Comparison of ENCODE assay signal across 8 cellular contexts in genomic region chr1:181089777-181090505, GRCh38. TPM values are rescaled to one million over a fixed set of nuclear protein-coding genes. Genes with fewer than 3 reads are reported as not detected.
DNase-seq lines count a peak whose midpoint lies in the region; FAIRE-seq and TF ChIP-seq lines count a peak whose summit lies in the region.

No MANE protein-coding gene starts in this region.

- H3K27ac ChIP-seq in VCaP (peak overlapping the region; percentile 52), layer of hippocampus (ENCODE audit: low read depth, low read length) (peak overlapping the region; percentile 82)

- no peaks in the 10 kb centered on the region; the same call in none of the 2 replicates for H3K36me3 ChIP-seq in HAP-1 (replicated peaks)
- H3K36me3 ChIP-seq in bronchial epithelial cell (ENCODE audit: control insufficient read depth, insufficient read depth, low read length): peaks cover 5% of the 10 kb centered on the region

- H3K9me3 ChIP-seq in HAP-1: no peaks in the 10 kb centered on the region

- FAIRE-seq in bronchial epithelial cell (lab: Jason Lieb, UNC): no peak

- H3K4me1 ChIP-seq in HAP-1: peaks cover 29% of the 10 kb centered on the region

- H3K4me3 ChIP-seq in HAP-1: peak overlapping the region; percentile 79
- peak overlapping the region; percentile 84 for H3K4me3 ChIP-seq in bronchial epithelial cell (ENCODE audit: low read depth, low read length)

- no peaks in the 10 kb centered on the region for H3K27me3 ChIP-seq in HAP-1 (ENCODE audit: low read depth)
- no peaks in the 10 kb centered on the region for H3K27me3 ChIP-seq in bronchial epithelial cell (ENCODE audit: control insufficient read depth, insufficient read depth, low read length)
- no peaks in the 10 kb centered on the region for H3K27me3 ChIP-seq in layer of hippocampus (ENCODE audit: control insufficient read depth, insufficient read depth, low read length)

- DNase-seq in GF-D8 (lab: John Stamatoyannopoulos, UW) (peak; percentile 55), HAP-1 (ENCODE audit: low spot score in 2 of 2) (peak; percentile 61 to 73), NCI-H1092 treated with DMSO at 0.1 percent for 48 hours (lab: John Stamatoyannopoulos, UW) (peak; percentile 67), bronchial epithelial cell (ENCODE audit: low read depth) (peak; percentile 76), cerebellar nuclear complex (lab: John Stamatoyannopoulos, UW) (no peak)
- peak; percentile 68 for DNase-seq in stimulated activated CD4-positive, alpha-beta T cell treated with anti-CD3 and anti-CD28 coated beads, Interleukin-1b, Interleukin-23, amount 100 ng/mL, for 48 hours

- in situ Hi-C loops in HAP-1 (cut with MboI; ENCODE audit: low sequenced_read_pairs): no loop called here

- no peak for TF ChIP-seq CTCF in VCaP (conservative IDR thresholded peaks at IDR 0.05)
- peak; percentile 15 for TF ChIP-seq CTCF in bronchial epithelial cell (IDR thresholded peaks at IDR 0.05; ENCODE audit: insufficient read depth, low read length, severe bottlenecking)

RNA-seq across cellular contexts. Expression of gene IER5, which starts 1.4 kb away (rescaled TPM):
- total RNA-seq in bronchial epithelial cell: 47.7 and 65.3 TPM in 2 replicates

RNA-seq across cellular contexts. Expression of gene MR1, which starts 56.2 kb away (rescaled TPM):
- total RNA-seq in bronchial epithelial cell: 14.7 and 23.8 TPM in 2 replicates

Comparison
In these comparisons a context has a peak if more than half of its experiments do, and no peak if none do; other contexts are left out.
1. DNase-seq: peak in GF-D8 (single experiment), HAP-1 (2 of 2), NCI-H1092 treated with DMSO at 0.1 percent for 48 hours (single experiment), bronchial epithelial cell (single experiment) and stimulated activated CD4-positive, alpha-beta T cell treated with anti-CD3 and anti-CD28 coated beads, Interleukin-1b, Interleukin-23, amount 100 ng/mL, for 48 hours (single experiment); none in cerebellar nuclear complex (0 of 2).